In the genomic region with DNA sequence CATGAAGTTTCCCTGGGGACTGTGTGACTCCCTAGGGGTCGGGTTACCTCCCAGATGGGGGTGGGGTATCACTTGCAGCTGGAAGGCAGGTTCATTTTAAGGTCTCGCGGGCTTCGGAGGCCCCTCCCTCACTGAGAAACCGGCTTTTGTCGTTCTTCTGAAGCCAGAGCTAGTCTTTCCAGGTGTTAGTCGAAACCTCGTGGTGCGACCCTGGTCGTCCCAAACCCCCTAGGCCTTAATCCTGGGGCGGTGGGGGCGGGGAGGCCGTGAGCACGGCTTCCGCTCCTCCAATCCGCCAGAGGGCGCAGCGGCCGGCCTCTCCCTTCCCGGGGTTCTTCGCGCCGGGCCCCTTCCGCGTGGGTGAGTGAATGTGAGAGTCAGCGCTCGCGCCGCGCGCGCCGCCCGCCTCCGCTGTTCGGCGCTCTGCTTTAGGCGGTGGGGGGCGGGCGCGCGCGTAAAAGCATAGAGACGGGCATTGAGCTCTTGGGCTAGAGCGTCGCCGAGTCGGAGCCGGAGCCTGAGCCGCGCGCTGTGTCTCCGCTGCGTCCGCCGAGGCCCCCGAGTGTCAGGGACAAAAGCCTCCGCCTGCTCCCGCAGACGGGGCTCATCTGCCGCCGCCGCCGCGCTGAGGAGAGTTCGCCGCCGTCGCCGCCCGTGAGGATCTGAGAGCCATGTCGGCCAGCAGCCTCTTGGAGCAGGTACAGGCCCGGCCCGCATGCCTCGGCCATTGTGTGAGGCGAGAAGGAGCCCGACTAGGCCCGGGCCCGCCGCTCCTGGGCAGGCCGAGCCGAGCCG, we compare ENCODE assay signal across 8 cellular contexts. TPM values are rescaled to one million over a fixed set of nuclear protein-coding genes. Genes with fewer than 3 reads are reported as not detected.
DNase-seq lines count a peak whose midpoint lies in the region; ATAC-seq, FAIRE-seq and TF ChIP-seq lines count a peak whose summit lies in the region.

A gene (plus strand): TSS at position 491 of the 795 bp plus-strand sequence. CDS start 181 bp downstream, at position 672.

- peaks cover 27% of the 10 kb centered on the region for H3K4me1 ChIP-seq in psoas muscle

- H3K4me3 Mint-ChIP-seq in T-helper 1 cell treated with Interleukin-12 subunit alpha and Interleukin-12 subunit beta and Interleukin-4 antibody, amounts not matched to agents 30 μg/mL and 1 μg/mL, for 36 hours: peak within 1 kb of the TSS; percentile 90

- peak; percentile 96 for DNase-seq in GM13976 (ENCODE audit: low spot score)
- peak; percentile 78 for DNase-seq in NCI-H1694 (lab: John Stamatoyannopoulos, UW)
- DNase-seq in amygdala (lab: John Stamatoyannopoulos, UW): peak; percentile 62 to 96 (median 90)
- peak; percentile 99 for DNase-seq in left ventricle myocardium superior
- peak; percentile 99 for DNase-seq in psoas muscle
- peak; percentile 96 for DNase-seq in urothelium cell line (ENCODE audit: low spot score)

- H3K9me3 Mint-ChIP-seq in T-helper 1 cell treated with Interleukin-12 subunit alpha and Interleukin-12 subunit beta and Interleukin-4 antibody, amounts not matched to agents 30 μg/mL and 1 μg/mL, for 36 hours: no peaks in the 10 kb centered on the region

- H3K36me3 Mint-ChIP-seq in T-helper 1 cell treated with Interleukin-12 subunit alpha and Interleukin-12 subunit beta and Interleukin-4 antibody, amounts not matched to agents 30 μg/mL and 1 μg/mL, for 36 hours (ENCODE audit: low read depth): peaks cover 26% of the 10 kb centered on the region

- peak within 1 kb of the TSS; percentile 83 for H3K27ac Mint-ChIP-seq in T-helper 1 cell treated with Interleukin-12 subunit alpha and Interleukin-12 subunit beta and Interleukin-4 antibody, amounts not matched to agents 30 μg/mL and 1 μg/mL, for 36 hours

- 0 to 1% (median 0%) methylated on average over 40 to 83 of the region's 83 CpGs for WGBS in psoas muscle, 3 donors

- H3K4me3 ChIP-seq in psoas muscle: peak within 1 kb of the TSS; percentile 98

- peaks cover 19% of the 10 kb centered on the region for H3K4me1 Mint-ChIP-seq in T-helper 1 cell treated with Interleukin-12 subunit alpha and Interleukin-12 subunit beta and Interleukin-4 antibody, amounts not matched to agents 30 μg/mL and 1 μg/mL, for 36 hours (ENCODE audit: low read depth)

- H3K27me3 ChIP-seq in psoas muscle (ENCODE audit: insufficient read depth in 3 of 3, low read length in 2 of 3): no peaks in the 10 kb centered on the region

- in situ Hi-C loops in GM13976 (cut with MboI; ENCODE audit: low sequenced_read_pairs, unreplicated experiment): no loop called here

- TF ChIP-seq CTCF in GM13976 (IDR thresholded peaks at IDR 0.05; ENCODE audit: borderline replicate concordance, control extremely low read depth, extremely low read depth, insufficient read depth, missing control alignments): peak; percentile 96
- peak; percentile 95 for TF ChIP-seq CTCF in psoas muscle (IDR thresholded peaks at IDR 0.05)

- peaks cover 0 to 37% of the 10 kb centered on the region in 2 donors for H3K36me3 ChIP-seq in psoas muscle (ENCODE audit: insufficient read depth in 1 of 2, low read depth in 1 of 2)

- no peaks in the 10 kb centered on the region for H3K27me3 Mint-ChIP-seq in T-helper 1 cell treated with Interleukin-12 subunit alpha and Interleukin-12 subunit beta and Interleukin-4 antibody, amounts not matched to agents 30 μg/mL and 1 μg/mL, for 36 hours (ENCODE audit: low read depth)

- ATAC-seq in HG02884 (IDR thresholded peaks at IDR 0.05; ENCODE audit: unreplicated experiment) (peak; percentile 67), left ventricle myocardium superior (peak; percentile 99), psoas muscle (peak; percentile 98)

- no peaks in the 10 kb centered on the region for H3K9me3 ChIP-seq in psoas muscle

- H3K27ac ChIP-seq in psoas muscle: peak within 1 kb of the TSS; percentile 96

- no peak for FAIRE-seq in urothelium cell line (lab: Jason Lieb, UNC)

- intact Hi-C loops in left ventricle myocardium superior (cut with micrococcal nuclease): loop anchor here (10.0 kb wide), 1 partner anchor 92 kb away; a partner anchor contains a TSS
- intact Hi-C loops in psoas muscle (cut with DNase I): loop anchor here (2.0 to 10.0 kb wide), 3 partner anchors 62 to 94 kb away; a partner anchor contains a TSS

RNA-seq across cellular contexts. Expression of the gene that starts here (rescaled TPM):
- 36.0 TPM for total RNA-seq in left ventricle myocardium superior
- total RNA-seq in psoas muscle: 10 to 100 TPM; 43.4 to 55.1 (median 49.1) TPM
- polyA plus RNA-seq in psoas muscle: 10 to 100 TPM; 30.3 to 49.0 (median 38.4) TPM

Comparison
In these comparisons a context has a peak if more than half of its experiments do, and no peak if none do; other contexts are left out.
1. Peak in every context shown above with its lines: DNase-seq, ATAC-seq, H3K4me3 ChIP-seq and H3K27ac ChIP-seq.